ENCODE assay signal across 9 cellular contexts in genomic region chr17:39225974-39226683, GRCh38. TPM values are rescaled to one million over a fixed set of nuclear protein-coding genes. Genes with fewer than 3 reads are reported as not detected.
DNase-seq lines count a peak whose midpoint lies in the region; ATAC-seq, FAIRE-seq and TF ChIP-seq lines count a peak whose summit lies in the region.
"Had no signal": no experiment of that assay in that cellular context is flagged by ENCODE, and none has a peak within 500 bp of the region (broad histone marks: within the 10 kb centered on the region; RNA-seq: fewer than 3 reads in every experiment).

No MANE protein-coding gene starts in this region.

- H3K4me3 ChIP-seq in heart left ventricle = peak overlapping the region; percentile 22 to 55 (median 48)

- H3K9me3 ChIP-seq in heart left ventricle = no peaks in the 10 kb centered on the region

- 12 to 16% (median 13%) methylated on average over 22 to 23 of the region's 23 CpGs for WGBS in heart left ventricle, 4 donors

- intact Hi-C loops in heart left ventricle (cut with DNase I) (no loop called here), Calu3 (cut with micrococcal nuclease; ENCODE audit: unreplicated experiment) (no loop called here)

- no peak overlapping the region for H3K27ac Mint-ChIP-seq in Calu3 (ENCODE audit: unreplicated experiment)

- H3K9me3 Mint-ChIP-seq in Calu3 (ENCODE audit: low read depth, unreplicated experiment) = no peaks in the 10 kb centered on the region

- BruUV-seq in Calu3 (replicated peaks; lab: Mats Ljungman, UMichigan) = no TSS peak

- peaks cover 10 to 59% (median 32%) of the 10 kb centered on the region in 9 donors for H3K27me3 ChIP-seq in heart left ventricle

- no peak overlapping the region for H3K4me3 Mint-ChIP-seq in Calu3 (ENCODE audit: low read depth, unreplicated experiment)

- H3K27ac ChIP-seq in heart left ventricle = no peak overlapping the region
- H3K27ac ChIP-seq: KMS-11 had no signal

- H3K36me3 Mint-ChIP-seq in Calu3 (ENCODE audit: insufficient read depth, unreplicated experiment) = peaks cover 15% of the 10 kb centered on the region

- ATAC-seq in heart left ventricle (peak; percentile 34 to 92 (median 76)), GM21825 (IDR thresholded peaks at IDR 0.05; ENCODE audit: unreplicated experiment) (no peak)

- peaks cover 14% of the 10 kb centered on the region for H3K4me1 Mint-ChIP-seq in Calu3 (ENCODE audit: low read depth, unreplicated experiment)

- FAIRE-seq in RCC 7860 (lab: Jason Lieb, UNC) = no peak

- no peaks in the 10 kb centered on the region for H3K36me3 ChIP-seq in heart left ventricle

- peak; percentile 53 for DNase-seq in ELR (ENCODE audit: low read depth)
- peak; percentile 36 for DNase-seq in NCI-H446 treated with DMSO at 0.1 percent for 48 hours (lab: John Stamatoyannopoulos, UW)
- DNase-seq in activated naive CD4-positive, alpha-beta T cell treated with anti-CD3 and anti-CD28 coated beads, Interleukin-2, amount 50 U/mL, for 16 hours = peak; percentile 61
- peak; percentile 74 to 88 (median 80) for DNase-seq in heart left ventricle
- peak; percentile 76 for DNase-seq in putamen (ENCODE audit: low spot score)
- no peak for DNase-seq in RCC 7860 (ENCODE audit: low spot score)
- no peak for DNase-seq in Calu3

- TF ChIP-seq POLR2A in heart left ventricle (IDR thresholded peaks at IDR 0.05) = no peak

- TF ChIP-seq CTCF in heart left ventricle (IDR thresholded peaks at IDR 0.05) (no peak), Calu3 (IDR thresholded peaks at IDR 0.05; ENCODE audit: unreplicated experiment) (no peak)

- H3K27me3 Mint-ChIP-seq in Calu3 (ENCODE audit: unreplicated experiment) = peaks cover 86% of the 10 kb centered on the region

- H3K4me1 ChIP-seq in heart left ventricle = peaks cover 0 to 23% (median 15%) of the 10 kb centered on the region in 12 donors

- CTCF ChIA-PET in Calu3 (lab: Charles Lee) = interaction anchor here (0.8 to 1.7 kb wide), 2 partner anchors 19 to 26 kb away, joined by 3 to 5 read pairs; partner anchors contain the start of gene RPL19

RNA-seq across cellular contexts. Expression of gene STAC2, which starts 0.4 kb away (rescaled TPM):
- 1 to 10 TPM in 2 of 9 donors, under 1 TPM in 7; 0.16 to 3.6 (median 0.33) TPM for total RNA-seq in heart left ventricle
- polyA plus RNA-seq in heart left ventricle = 1 to 10 TPM in 1 of 2 donors, under 1 TPM in 1; 0.76 to 5.3 TPM
- not detected in 2 replicates for total RNA-seq in Calu3 (2022)

RNA-seq across cellular contexts. Expression of gene RPL19, which starts 26.0 kb away (rescaled TPM):
- total RNA-seq in heart left ventricle = 1,000 to 10,000 TPM in 6 of 9 donors, 100 to 1,000 TPM in 3; 836 to 1,525 (median 1,097) TPM
- polyA plus RNA-seq in heart left ventricle = 1,000 to 10,000 TPM; 1,669 to 2,599 TPM
- total RNA-seq in Calu3 (2022) = 6,584 and 6,763 TPM in 2 replicates

RNA-seq across cellular contexts. Expression of gene CACNB1, which starts 28.7 kb away (rescaled TPM):
- total RNA-seq in heart left ventricle (10 to 100 TPM in 1 of 9 donors, 1 to 10 TPM in 8; 4.3 to 13.4 (median 7.1) TPM), Calu3 (2022) (44.1 and 52.1 TPM in 2 replicates)
- polyA plus RNA-seq in heart left ventricle = 10 to 100 TPM in 1 of 2 donors, 1 to 10 TPM in 1; 6.1 to 14.3 TPM

Comparison
In these comparisons a context has a peak if more than half of its experiments do, and no peak if none do; other contexts are left out.
1. DNase-seq: peak in ELR (single experiment), NCI-H446 treated with DMSO at 0.1 percent for 48 hours (single experiment), activated naive CD4-positive, alpha-beta T cell treated with anti-CD3 and anti-CD28 coated beads, Interleukin-2, amount 50 U/mL, for 16 hours (single experiment), heart left ventricle (5 of 5) and putamen (single experiment); none in RCC 7860 (single experiment) and Calu3 (single experiment).